Comparison of ENCODE assay signal across 25 cellular contexts in the genomic region with DNA sequence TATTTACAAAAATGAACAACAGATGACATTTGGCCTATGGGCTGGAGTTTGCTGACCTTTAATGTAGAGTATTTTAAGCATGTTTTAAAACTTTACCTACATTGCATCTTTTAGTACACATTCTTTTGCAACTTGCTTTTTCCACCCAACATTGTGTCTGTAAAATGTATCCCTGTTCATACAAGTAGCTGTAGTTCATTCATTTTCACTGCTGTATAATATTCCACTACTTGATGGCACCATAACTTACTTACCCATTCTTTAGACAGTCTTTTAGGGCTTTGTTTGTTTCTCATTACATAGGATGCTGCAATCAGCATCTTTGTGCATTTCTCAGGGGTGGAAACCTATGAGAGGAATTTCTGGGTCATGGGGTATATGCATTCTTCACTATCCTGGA.
"Had no signal": no experiment of that assay in that cellular context is flagged by ENCODE, and none has a peak within 500 bp of the region (broad histone marks: within the 10 kb centered on the region; RNA-seq: fewer than 3 reads in every experiment).

No MANE protein-coding gene starts in this region.

- H3K4me3 ChIP-seq: coronary artery, dorsolateral prefrontal cortex, esophagus squamous epithelium, gastrocnemius medialis, heart right ventricle, left lung, lower lobe of right lung had no signal

- DNase-seq: dermis blood vessel endothelial cell; dorsolateral prefrontal cortex; effector CD4-positive, alpha-beta T cell; effector memory CD4-positive, alpha-beta T cell; erythroblast; esophagus squamous epithelium; foreskin fibroblast; foreskin melanocyte; gastrocnemius medialis; glutamatergic neuron; head of caudate nucleus; heart right ventricle; hippocampal formation; left cardiac atrium; left lung; left ventricle myocardium superior; lower lobe of right lung; mesendoderm; midbrain; naive thymus-derived CD4-positive, alpha-beta T cell had no signal

- H3K27ac Mint-ChIP-seq: naive thymus-derived CD4-positive, alpha-beta T cell had no signal

- H3K36me3 ChIP-seq: gastrocnemius medialis, heart right ventricle, left lung, lower lobe of right lung had no signal

- ATAC-seq: gastrocnemius medialis; heart right ventricle; left cardiac atrium; left lung; left ventricle myocardium superior; lower lobe of right lung; naive thymus-derived CD4-positive, alpha-beta T cell had no signal

- H3K27ac ChIP-seq: coronary artery, dorsolateral prefrontal cortex, gastrocnemius medialis, heart right ventricle, left lung, lower lobe of right lung had no signal

- H3K9me3 ChIP-seq: esophagus squamous epithelium, gastrocnemius medialis, left lung, lower lobe of right lung had no signal

- FAIRE-seq: colon, endothelial cell of umbilical vein, islet of Langerhans, keratinocyte had no signal

- H3K4me3 Mint-ChIP-seq: naive thymus-derived CD4-positive, alpha-beta T cell had no signal

- H3K27me3 ChIP-seq: esophagus squamous epithelium, gastrocnemius medialis had no signal

- H3K4me1 ChIP-seq: gastrocnemius medialis, heart right ventricle, left lung, lower lobe of right lung had no signal
